Comparison of ENCODE assay signal across 1 cellular context in genomic region chrX:54640103-54640428, GRCh38.
TF ChIP-seq lines count a peak whose summit lies in the region.

No MANE protein-coding gene starts in this region.

TF ChIP-seq in HepG2, 621 proteins besides CTCF, POLR2A, EP300 and RAD21 (continued from another document):
- TF ChIP-seq E2F2 (CRISPR knock-in tag; IDR thresholded peaks at IDR 0.05; ENCODE audit: borderline replicate concordance) (no peak), TOE1 (CRISPR knock-in tag; IDR thresholded peaks at IDR 0.05) (no peak), MXI1 (IDR thresholded peaks at IDR 0.05; ENCODE audit: borderline replicate concordance, low read depth, low read length) (no peak), TBX2 (CRISPR knock-in tag; IDR thresholded peaks at IDR 0.05; ENCODE audit: borderline replicate concordance) (no peak)
